In the genomic region with DNA sequence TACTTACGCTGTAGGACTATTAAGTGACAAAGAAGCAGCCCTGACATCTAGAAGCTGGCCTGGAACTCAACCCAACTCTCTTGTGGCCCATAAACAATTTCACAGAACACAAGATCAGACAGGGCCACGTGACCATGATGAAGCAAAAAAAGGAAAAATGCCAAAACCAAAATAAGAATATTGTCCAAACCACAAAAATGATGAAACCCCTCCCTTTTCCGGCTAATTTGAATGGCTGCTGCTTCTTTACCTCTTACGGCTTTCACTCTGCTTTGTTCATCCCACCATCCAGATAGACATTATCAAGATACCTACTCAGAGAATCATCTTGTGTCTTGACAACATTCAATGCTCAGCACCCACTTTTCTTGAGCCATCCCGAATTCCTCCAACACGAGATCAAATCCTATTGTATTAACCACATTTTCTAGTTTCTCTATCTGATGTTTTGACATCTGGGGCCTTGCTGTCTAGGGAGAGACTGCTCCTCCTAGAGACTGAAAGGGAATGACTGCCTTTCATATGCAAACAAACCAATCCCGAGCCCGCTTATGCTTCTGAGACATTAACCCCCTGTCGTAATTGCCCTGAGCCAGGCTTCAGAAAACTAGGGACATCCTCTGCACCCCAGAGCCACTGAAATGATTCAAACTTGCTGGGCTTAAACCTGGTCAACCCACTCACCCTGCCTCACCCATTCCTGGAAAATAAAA, we compare ENCODE assay signal across 16 cellular contexts.
DNase-seq lines count a peak whose midpoint lies in the region; ATAC-seq, FAIRE-seq and TF ChIP-seq lines count a peak whose summit lies in the region.
"Had no signal": no experiment of that assay in that cellular context is flagged by ENCODE, and none has a peak within 500 bp of the region (broad histone marks: within the 10 kb centered on the region; RNA-seq: fewer than 3 reads in every experiment).

No MANE protein-coding gene starts in this region.

- no peak overlapping the region for H4K8ac ChIP-seq in mesendoderm (ENCODE audit: low read depth, low read length)

- H3K36me3 ChIP-seq in HUES64 (ENCODE audit: insufficient read depth, low read length) (no peaks in the 10 kb centered on the region), mesendoderm (ENCODE audit: control insufficient read depth, insufficient read depth, low read length) (no peaks in the 10 kb centered on the region), small intestine (ENCODE audit: control insufficient read depth in 2 of 2, insufficient read depth in 2 of 2, low read length in 2 of 2) (no peaks in the 10 kb centered on the region)
- H3K36me3 ChIP-seq: thyroid gland had no signal

- no peak overlapping the region for H3K4me2 ChIP-seq in mesendoderm (ENCODE audit: low read length)

- H2BK15ac ChIP-seq in mesendoderm (replicated peaks; ENCODE audit: low read depth), result no peak overlapping the region

- H3K56ac ChIP-seq in mesendoderm (ENCODE audit: low read length), result peak overlapping the region; percentile 54

- H3K4ac ChIP-seq in mesendoderm (ENCODE audit: low read depth, low read length), result no peak overlapping the region

- 44% methylated on average over 9 of the region's 9 CpGs for WGBS in HUES64
- WGBS in mesendoderm (ENCODE audit: extremely low coverage, insufficient coverage, low lambda C conversion rate), result no CpG with 5 or more reads among the region's 9 CpGs
- 67 to 71% (median 67%) methylated on average over 9 of the region's 9 CpGs for WGBS in small intestine, 3 donors

- H3K27ac ChIP-seq in HUES64 (ENCODE audit: low read depth, low read length) (peak overlapping the region; percentile 98), mesendoderm (ENCODE audit: low read depth, low read length) (no peak overlapping the region), small intestine (ENCODE audit: low read depth in 1 of 2, low read length in 1 of 2) (peak overlapping the region in 1 of 2 donors; percentile 14)
- H3K27ac ChIP-seq: C4-2B, epithelial cell of prostate, parathyroid adenoma had no signal

- H2BK120ac ChIP-seq in mesendoderm (ENCODE audit: low read depth, low read length), result no peak overlapping the region

- DNase-seq in AG08396 (ENCODE audit: low spot score) (peak; percentile 50), astrocyte of the cerebellum (ENCODE audit: low read depth) (peak; percentile 74), mesendoderm (peak; percentile 80), NCI-H774 (lab: John Stamatoyannopoulos, UW) (no peak), small intestine (no peak)
- DNase-seq: activated CD4-positive, alpha-beta T cell treated with anti-CD3 and anti-CD28 coated beads, Interleukin-2, amount 50 U/mL, for 4 hours; left cardiac atrium; NCI-H446; thyroid gland had no signal

- in situ Hi-C loops in astrocyte of the cerebellum (cut with HindIII; ENCODE audit: low sequenced_read_pairs), result no loop called here

- H4K5ac ChIP-seq in mesendoderm (ENCODE audit: low read length), result no peak overlapping the region

- H3K9ac ChIP-seq in HUES64 (ENCODE audit: low read depth, low read length), result peak overlapping the region; percentile 56
- no peak overlapping the region for H3K9ac ChIP-seq in mesendoderm (ENCODE audit: low read length)
- H3K9ac ChIP-seq: parathyroid adenoma had no signal

- H3K23ac ChIP-seq in mesendoderm (ENCODE audit: low read length), result no peak overlapping the region

- peak overlapping the region; percentile 61 for H3K18ac ChIP-seq in mesendoderm (ENCODE audit: low read length)

- ATAC-seq in HG03469 (IDR thresholded peaks at IDR 0.05; ENCODE audit: unreplicated experiment), result no peak
- no peak for ATAC-seq in HG03442 (IDR thresholded peaks at IDR 0.05; ENCODE audit: unreplicated experiment)

- H3K4me3 ChIP-seq in HUES64 (ENCODE audit: low read length), result peak overlapping the region; percentile 22; the same call in 1 of the 2 replicates
- no peak overlapping the region for H3K4me3 ChIP-seq in astrocyte of the cerebellum (ENCODE audit: low read depth, low read length)
- H3K4me3 ChIP-seq in mesendoderm (ENCODE audit: low read length), result no peak overlapping the region
- H3K4me3 ChIP-seq in small intestine (ENCODE audit: low read depth in 1 of 2, low read length in 2 of 2), result no peak overlapping the region
- H3K4me3 ChIP-seq: thyroid gland had no signal

- H3K9me3 ChIP-seq in HUES64 (ENCODE audit: insufficient read depth, low read depth, low read length), result peaks cover 2% of the 10 kb centered on the region
- no peaks in the 10 kb centered on the region for H3K9me3 ChIP-seq in small intestine (ENCODE audit: control insufficient read depth, low read depth)
- H3K9me3 ChIP-seq: thyroid gland had no signal

- H3K4me1 ChIP-seq in HUES64 (ENCODE audit: insufficient read depth, low read length) (peaks cover 36% of the 10 kb centered on the region), mesendoderm (ENCODE audit: control insufficient read depth, low read depth, low read length) (peaks cover 4% of the 10 kb centered on the region), small intestine (ENCODE audit: control insufficient read depth in 2 of 2, insufficient read depth in 1 of 2, low read depth in 1 of 2, low read length in 1 of 2) (no peaks in the 10 kb centered on the region)
- H3K4me1 ChIP-seq: parathyroid adenoma, thyroid gland had no signal

- no peaks in the 10 kb centered on the region for H3K27me3 ChIP-seq in HUES64 (ENCODE audit: insufficient read depth, low read length)
- no peaks in the 10 kb centered on the region for H3K27me3 ChIP-seq in mesendoderm (ENCODE audit: insufficient read depth, low read length, poor library complexity)
- no peaks in the 10 kb centered on the region for H3K27me3 ChIP-seq in small intestine (ENCODE audit: control insufficient read depth in 2 of 2, insufficient read depth in 2 of 2, low read length in 2 of 2)
- H3K27me3 ChIP-seq: thyroid gland had no signal

- H3K79me2 ChIP-seq in mesendoderm (ENCODE audit: control insufficient read depth, insufficient read depth, low read length), result no peaks in the 10 kb centered on the region
- H3K79me2 ChIP-seq: parathyroid adenoma had no signal

- H2AK5ac ChIP-seq in mesendoderm (ENCODE audit: low read length), result no peak overlapping the region

- no peak overlapping the region for H2BK5ac ChIP-seq in mesendoderm (ENCODE audit: low read length)

- FAIRE-seq in small intestine (lab: Jason Lieb, UNC), result no peak
- FAIRE-seq: GM12891 had no signal

- no peaks in the 10 kb centered on the region for H3K79me1 ChIP-seq in mesendoderm (ENCODE audit: low read length)

- TF ChIP-seq CTCF in astrocyte of the cerebellum (IDR thresholded peaks at IDR 0.05; ENCODE audit: low read depth, low read length, missing control alignments), result peak; percentile 55

Comparison
In these comparisons a context has a peak if more than half of its experiments do, and no peak if none do; other contexts are left out.
1. DNase-seq: peak in AG08396 (single experiment), astrocyte of the cerebellum (single experiment) and mesendoderm (single experiment); none in NCI-H774 (single experiment) and small intestine (single experiment).